13 cellular contexts compared by ENCODE assay signal in genomic region chr1:86866665-86867064, GRCh38. TPM values are rescaled to one million over a fixed set of nuclear protein-coding genes. Genes with fewer than 3 reads are reported as not detected.
A peak's percentile ranks its signal among the peaks of the same experiment; 100 is the strongest.
DNase-seq lines count a peak whose midpoint lies in the region; ATAC-seq and TF ChIP-seq lines count a peak whose summit lies in the region.
"Had no signal": no experiment of that assay in that cellular context is flagged by ENCODE, and none has a peak within 500 bp of the region (broad histone marks: within the 10 kb centered on the region; RNA-seq: fewer than 3 reads in every experiment).

No MANE protein-coding gene starts in this region.

- peaks cover 0 to 52% (median 9%) of the 10 kb centered on the region in 3 donors for H3K36me3 Mint-ChIP-seq in naive thymus-derived CD8-positive, alpha-beta T cell
- peaks cover 3% of the 10 kb centered on the region; the same call in 1 of the 3 replicates for H3K36me3 Mint-ChIP-seq in GM23338 (ENCODE audit: low read depth)

- H2AFZ ChIP-seq in GM23338 = no peak overlapping the region
- H2AFZ ChIP-seq: hepatocyte had no signal

- H3K4me2 ChIP-seq in GM23338 = no peak overlapping the region
- H3K4me2 ChIP-seq: hepatocyte had no signal

- TF ChIP-seq CTCF in cardiac fibroblast (IDR thresholded peaks at IDR 0.05; ENCODE audit: low read depth, low read length) (no peak), GM23338 (conservative IDR thresholded peaks at IDR 0.05; ENCODE audit: low read depth in 2 of 2) (no peak)

- POLR2A ChIA-PET in naive thymus-derived CD8-positive, alpha-beta T cell (lab: Charles Lee) = interaction anchor here (0.6 kb wide), 1 partner anchor 23 kb away, joined by 3 read pairs; no protein-coding TSS in a partner anchor

- H3K9me3 Mint-ChIP-seq in naive thymus-derived CD8-positive, alpha-beta T cell = no peaks in the 10 kb centered on the region
- H3K9me3 Mint-ChIP-seq in GM23338 = no peaks in the 10 kb centered on the region

- peak overlapping the region in 8 of 10 donors; percentile 37 to 86 (median 62) for H3K27ac Mint-ChIP-seq in naive thymus-derived CD8-positive, alpha-beta T cell
- no peak overlapping the region for H3K27ac Mint-ChIP-seq in GM23338

- no peaks in the 10 kb centered on the region for H3K27me3 Mint-ChIP-seq in naive thymus-derived CD8-positive, alpha-beta T cell
- H3K27me3 Mint-ChIP-seq in GM23338 (ENCODE audit: insufficient read depth, low read depth, poor library complexity) = peaks cover 1% of the 10 kb centered on the region

- H3K79me2 ChIP-seq in GM23338 (replicated peaks; ENCODE audit: insufficient read depth) = peaks cover 26% of the 10 kb centered on the region

- H3K27me3 ChIP-seq in GM23338 (ENCODE audit: insufficient read depth) = no peaks in the 10 kb centered on the region
- H3K27me3 ChIP-seq: hepatocyte, SJCRH30 had no signal

- H3K27ac ChIP-seq in GM23338 (ENCODE audit: low read depth) = no peak overlapping the region
- H3K27ac ChIP-seq: hepatocyte, SJCRH30, thoracic aorta had no signal

- no peak overlapping the region for H3K4me3 ChIP-seq in cardiac fibroblast (replicated peaks in 1 of 2; ENCODE audit: low read depth in 2 of 2, low read length in 2 of 2)
- no peak overlapping the region for H3K4me3 ChIP-seq in GM23338
- H3K4me3 ChIP-seq: hepatocyte, SJCRH30, thoracic aorta had no signal

- H3K36me3 ChIP-seq in GM23338 (ENCODE audit: insufficient read depth) = no peaks in the 10 kb centered on the region
- H3K36me3 ChIP-seq: thoracic aorta had no signal

- no peak overlapping the region for H3K4me3 Mint-ChIP-seq in naive thymus-derived CD8-positive, alpha-beta T cell
- no peak overlapping the region for H3K4me3 Mint-ChIP-seq in GM23338

- H3K4me1 ChIP-seq in GM23338 (ENCODE audit: insufficient read depth) = peaks cover 15% of the 10 kb centered on the region
- H3K4me1 ChIP-seq: SJCRH30 had no signal

- H3F3A ChIP-seq in GM23338 (replicated peaks; ENCODE audit: low read depth) = no peaks in the 10 kb centered on the region

- DNase-seq in GM04503 (ENCODE audit: low read depth) = peak; percentile 18
- DNase-seq in cardiac fibroblast (ENCODE audit: low read depth in 2 of 2) = peak; percentile 63 to 85
- no peak for DNase-seq in naive thymus-derived CD8-positive, alpha-beta T cell
- DNase-seq in NCI-H1417 (lab: John Stamatoyannopoulos, UW) = no peak
- DNase-seq in GM23338 (ENCODE audit: low spot score) = no peak
- no peak for DNase-seq in GM19240 (ENCODE audit: insufficient read length, low spot score)
- DNase-seq: amygdala, KBM-7, left ventricle myocardium superior, SJCRH30 had no signal

- no peaks in the 10 kb centered on the region for H3K9me2 ChIP-seq in GM23338 (ENCODE audit: insufficient read depth)

- H4K20me1 ChIP-seq in GM23338 (replicated peaks; ENCODE audit: insufficient read depth) = peaks cover 6% of the 10 kb centered on the region; the same call in 1 of the 2 replicates

- peaks cover 5 to 33% (median 13%) of the 10 kb centered on the region in 4 donors for H3K4me1 Mint-ChIP-seq in naive thymus-derived CD8-positive, alpha-beta T cell
- peaks cover 16% of the 10 kb centered on the region for H3K4me1 Mint-ChIP-seq in GM23338

- ATAC-seq in HG03159 (IDR thresholded peaks at IDR 0.05; ENCODE audit: unreplicated experiment) (peak; percentile 19), GM23338 (no peak)
- no peak for ATAC-seq in naive thymus-derived CD8-positive, alpha-beta T cell
- ATAC-seq: left ventricle myocardium superior had no signal

TF ChIP-seq in GM23338, 12 proteins besides CTCF, POLR2A, EP300 and RAD21 (continues in another document):
- no peak for TF ChIP-seq ZNF114 (CRISPR knock-in tag; IDR thresholded peaks at IDR 0.05)
- TF ChIP-seq, protein P1, sequence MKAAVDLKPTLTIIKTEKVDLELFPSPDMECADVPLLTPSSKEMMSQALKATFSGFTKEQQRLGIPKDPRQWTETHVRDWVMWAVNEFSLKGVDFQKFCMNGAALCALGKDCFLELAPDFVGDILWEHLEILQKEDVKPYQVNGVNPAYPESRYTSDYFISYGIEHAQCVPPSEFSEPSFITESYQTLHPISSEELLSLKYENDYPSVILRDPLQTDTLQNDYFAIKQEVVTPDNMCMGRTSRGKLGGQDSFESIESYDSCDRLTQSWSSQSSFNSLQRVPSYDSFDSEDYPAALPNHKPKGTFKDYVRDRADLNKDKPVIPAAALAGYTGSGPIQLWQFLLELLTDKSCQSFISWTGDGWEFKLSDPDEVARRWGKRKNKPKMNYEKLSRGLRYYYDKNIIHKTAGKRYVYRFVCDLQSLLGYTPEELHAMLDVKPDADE (IDR thresholded peaks at IDR 0.05) = no peak
- TF ChIP-seq EZH2phosphoT487 (IDR thresholded peaks at IDR 0.05; ENCODE audit: unreplicated experiment) = no peak
- no peak for TF ChIP-seq ZNF331 (CRISPR knock-in tag; IDR thresholded peaks at IDR 0.05; ENCODE audit: low read depth)
- TF ChIP-seq, protein P2, sequence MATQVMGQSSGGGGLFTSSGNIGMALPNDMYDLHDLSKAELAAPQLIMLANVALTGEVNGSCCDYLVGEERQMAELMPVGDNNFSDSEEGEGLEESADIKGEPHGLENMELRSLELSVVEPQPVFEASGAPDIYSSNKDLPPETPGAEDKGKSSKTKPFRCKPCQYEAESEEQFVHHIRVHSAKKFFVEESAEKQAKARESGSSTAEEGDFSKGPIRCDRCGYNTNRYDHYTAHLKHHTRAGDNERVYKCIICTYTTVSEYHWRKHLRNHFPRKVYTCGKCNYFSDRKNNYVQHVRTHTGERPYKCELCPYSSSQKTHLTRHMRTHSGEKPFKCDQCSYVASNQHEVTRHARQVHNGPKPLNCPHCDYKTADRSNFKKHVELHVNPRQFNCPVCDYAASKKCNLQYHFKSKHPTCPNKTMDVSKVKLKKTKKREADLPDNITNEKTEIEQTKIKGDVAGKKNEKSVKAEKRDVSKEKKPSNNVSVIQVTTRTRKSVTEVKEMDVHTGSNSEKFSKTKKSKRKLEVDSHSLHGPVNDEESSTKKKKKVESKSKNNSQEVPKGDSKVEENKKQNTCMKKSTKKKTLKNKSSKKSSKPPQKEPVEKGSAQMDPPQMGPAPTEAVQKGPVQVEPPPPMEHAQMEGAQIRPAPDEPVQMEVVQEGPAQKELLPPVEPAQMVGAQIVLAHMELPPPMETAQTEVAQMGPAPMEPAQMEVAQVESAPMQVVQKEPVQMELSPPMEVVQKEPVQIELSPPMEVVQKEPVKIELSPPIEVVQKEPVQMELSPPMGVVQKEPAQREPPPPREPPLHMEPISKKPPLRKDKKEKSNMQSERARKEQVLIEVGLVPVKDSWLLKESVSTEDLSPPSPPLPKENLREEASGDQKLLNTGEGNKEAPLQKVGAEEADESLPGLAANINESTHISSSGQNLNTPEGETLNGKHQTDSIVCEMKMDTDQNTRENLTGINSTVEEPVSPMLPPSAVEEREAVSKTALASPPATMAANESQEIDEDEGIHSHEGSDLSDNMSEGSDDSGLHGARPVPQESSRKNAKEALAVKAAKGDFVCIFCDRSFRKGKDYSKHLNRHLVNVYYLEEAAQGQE (IDR thresholded peaks at IDR 0.05; ENCODE audit: unreplicated experiment) = no peak

RNA-seq across cellular contexts. Expression of gene SELENOF, which starts 47.3 kb away (rescaled TPM):
- 100 to 1,000 TPM; 157 to 166 TPM for total RNA-seq in naive thymus-derived CD8-positive, alpha-beta T cell
- polyA plus RNA-seq in naive thymus-derived CD8-positive, alpha-beta T cell = 100 to 1,000 TPM; 289 to 369 (median 328) TPM
- 113 and 160 TPM in 2 replicates for total RNA-seq in GM23338 (2014; rRNA removed; shearing (Covaris generic))
- polyA plus RNA-seq in GM23338 (2016; fragmentation: Nextera tagmentation; extraction: Ambion mirVana) = 129 and 142 TPM in 2 replicates

RNA-seq across cellular contexts. Expression of gene HS2ST1, which starts 47.8 kb away (rescaled TPM):
- total RNA-seq in naive thymus-derived CD8-positive, alpha-beta T cell = 10 to 100 TPM; 13.4 to 14.4 TPM
- polyA plus RNA-seq in naive thymus-derived CD8-positive, alpha-beta T cell = 10 to 100 TPM in 1 of 3 donors, 1 to 10 TPM in 2; 7.1 to 10.6 (median 8.3) TPM
- 17.1 and 19.5 TPM in 2 replicates for total RNA-seq in GM23338 (2014; rRNA removed; shearing (Covaris generic))
- 4.9 and 6.7 TPM in 2 replicates for polyA plus RNA-seq in GM23338 (2016; fragmentation: Nextera tagmentation; extraction: Ambion mirVana)

Comparison
In these comparisons a context has a peak if more than half of its experiments do, and no peak if none do; other contexts are left out.
1. DNase-seq: peak in GM04503 (single experiment) and cardiac fibroblast (2 of 2); none in naive thymus-derived CD8-positive, alpha-beta T cell (0 of 10), NCI-H1417 (0 of 3), GM23338 (single experiment) and GM19240 (single experiment).